21 cellular contexts compared by ENCODE assay signal in the genomic region with DNA sequence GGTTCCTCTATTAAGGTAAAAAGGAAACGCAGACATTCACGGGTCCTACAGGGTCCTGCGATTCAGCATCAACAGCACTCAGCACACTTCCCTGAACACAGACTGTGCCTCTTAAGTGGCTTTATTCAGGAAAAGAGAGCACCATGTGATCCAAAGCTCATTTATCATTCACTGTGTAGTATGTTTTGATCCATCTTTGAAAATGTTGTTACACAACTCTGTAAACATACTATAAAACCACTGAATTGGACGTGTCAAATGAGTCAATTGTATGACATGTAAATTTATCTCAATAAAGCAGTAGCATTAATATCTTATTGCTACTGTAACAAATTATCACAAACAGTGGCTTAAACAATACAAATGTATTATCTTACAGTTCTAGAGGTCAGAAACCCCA.
"Had no signal": no experiment of that assay in that cellular context is flagged by ENCODE, and none has a peak within 500 bp of the region (broad histone marks: within the 10 kb centered on the region; RNA-seq: fewer than 3 reads in every experiment).

No MANE protein-coding gene starts in this region.

- H3K27me3 ChIP-seq: hepatocyte, sigmoid colon, spleen, thyroid gland, upper lobe of right lung had no signal

- DNase-seq: activated CD4-positive, alpha-beta memory T cell treated with anti-CD3 and anti-CD28 coated beads for 36 hours; activated effector memory CD4-positive, alpha-beta T cell treated with Interleukin-2 at 50 U/mL for 16 hours; amygdala; cerebellar nuclear complex; foreskin melanocyte; retina; sigmoid colon; spleen; T1000; upper lobe of right lung had no signal

- H3K9me3 Mint-ChIP-seq: activated B cell treated with CpG ODN at 0.5 μM for 24 hours; activated CD4-positive, alpha-beta memory T cell treated with anti-CD3 and anti-CD28 coated beads for 36 hours; activated naive CD4-positive, alpha-beta T cell treated with anti-CD3 and anti-CD28 coated beads for 36 hours; activated naive CD8-positive, alpha-beta T cell treated with anti-CD3 and anti-CD28 coated beads, Interleukin-2, amount 10 ng/mL, durations not matched to agents 7 days and 5 days; activated T-cell treated with anti-CD3 and anti-CD28 coated beads, Interleukin-2, amount 50 U/mL, for 72 hours; memory B cell; natural killer cell treated with Interleukin-12 subunit alpha and Interleukin-12 subunit beta and Interleukin-15 and Interleukin-18, amount 100 ng/mL, for 72 hours; T-helper 1 cell treated with Interleukin-12 subunit alpha and Interleukin-12 subunit beta and Interleukin-4 antibody, amounts not matched to agents 30 μg/mL and 1 μg/mL, for 36 hours had no signal

- H3K4me3 Mint-ChIP-seq: activated B cell treated with CpG ODN at 0.5 μM for 24 hours; activated CD4-positive, alpha-beta memory T cell treated with anti-CD3 and anti-CD28 coated beads for 36 hours; activated naive CD4-positive, alpha-beta T cell treated with anti-CD3 and anti-CD28 coated beads for 36 hours; activated naive CD8-positive, alpha-beta T cell treated with anti-CD3 and anti-CD28 coated beads, Interleukin-2, amount 10 ng/mL, durations not matched to agents 7 days and 5 days; activated T-cell treated with anti-CD3 and anti-CD28 coated beads, Interleukin-2, amount 50 U/mL, for 72 hours; memory B cell; natural killer cell treated with Interleukin-12 subunit alpha and Interleukin-12 subunit beta and Interleukin-15 and Interleukin-18, amount 100 ng/mL, for 72 hours; T-helper 1 cell treated with Interleukin-12 subunit alpha and Interleukin-12 subunit beta and Interleukin-4 antibody, amounts not matched to agents 30 μg/mL and 1 μg/mL, for 36 hours had no signal

- H3K27me3 Mint-ChIP-seq: activated B cell treated with CpG ODN at 0.5 μM for 24 hours; activated CD4-positive, alpha-beta memory T cell treated with anti-CD3 and anti-CD28 coated beads for 36 hours; activated naive CD8-positive, alpha-beta T cell treated with anti-CD3 and anti-CD28 coated beads, Interleukin-2, amount 10 ng/mL, durations not matched to agents 7 days and 5 days; memory B cell; natural killer cell treated with Interleukin-12 subunit alpha and Interleukin-12 subunit beta and Interleukin-15 and Interleukin-18, amount 100 ng/mL, for 72 hours; progenitor cell of endocrine pancreas had no signal

- H3K4me3 ChIP-seq: coronary artery, hepatocyte, sigmoid colon, spleen, thyroid gland, upper lobe of right lung had no signal

- H3K4me1 ChIP-seq: thyroid gland had no signal

- H3K27ac Mint-ChIP-seq: activated B cell treated with CpG ODN at 0.5 μM for 24 hours; activated CD4-positive, alpha-beta memory T cell treated with anti-CD3 and anti-CD28 coated beads for 36 hours; activated naive CD4-positive, alpha-beta T cell treated with anti-CD3 and anti-CD28 coated beads for 36 hours; activated naive CD8-positive, alpha-beta T cell treated with anti-CD3 and anti-CD28 coated beads, Interleukin-2, amount 10 ng/mL, durations not matched to agents 7 days and 5 days; activated T-cell treated with anti-CD3 and anti-CD28 coated beads, Interleukin-2, amount 50 U/mL, for 72 hours; memory B cell; progenitor cell of endocrine pancreas; T-helper 1 cell treated with Interleukin-12 subunit alpha and Interleukin-12 subunit beta and Interleukin-4 antibody, amounts not matched to agents 30 μg/mL and 1 μg/mL, for 36 hours had no signal

- H3K4me1 Mint-ChIP-seq: activated B cell treated with CpG ODN at 0.5 μM for 24 hours, memory B cell had no signal

- ATAC-seq: natural killer cell treated with Interleukin-12 subunit alpha and Interleukin-12 subunit beta and Interleukin-15 and Interleukin-18, amount 100 ng/mL, for 72 hours had no signal

- H3K27ac ChIP-seq: coronary artery, hepatocyte, sigmoid colon, spleen, thyroid gland, upper lobe of right lung had no signal

- H3K36me3 Mint-ChIP-seq: activated naive CD8-positive, alpha-beta T cell treated with anti-CD3 and anti-CD28 coated beads, Interleukin-2, amount 10 ng/mL, durations not matched to agents 7 days and 5 days; natural killer cell treated with Interleukin-12 subunit alpha and Interleukin-12 subunit beta and Interleukin-15 and Interleukin-18, amount 100 ng/mL, for 72 hours had no signal

- H3K9me3 ChIP-seq: sigmoid colon, spleen, thyroid gland, upper lobe of right lung had no signal
